Comparison of ENCODE assay signal across 26 cellular contexts in genomic region chr13:51292000-51292550, GRCh38. TPM values are rescaled to one million over a fixed set of nuclear protein-coding genes. Genes with fewer than 3 reads are reported as not detected.
DNase-seq lines count a peak whose midpoint lies in the region; ATAC-seq and TF ChIP-seq lines count a peak whose summit lies in the region.
"Had no signal": no experiment of that assay in that cellular context is flagged by ENCODE, and none has a peak within 500 bp of the region (broad histone marks: within the 10 kb centered on the region; RNA-seq: fewer than 3 reads in every experiment).

No MANE protein-coding gene starts in this region.

- 50% methylated on average over 6 of the region's 6 CpGs for WGBS in right cardiac atrium

- H3K27ac ChIP-seq in right cardiac atrium (ENCODE audit: low read length) (no peak overlapping the region), thoracic aorta (peak overlapping the region; percentile 69 to 78), caudate nucleus (ENCODE audit: low read depth, low read length) (no peak overlapping the region)
- H3K27ac ChIP-seq: C4-2B, pancreas, skin epidermis had no signal

- in situ Hi-C loops in astrocyte of the spinal cord (cut with HindIII; ENCODE audit: low sequenced_read_pairs): no loop called here

- H3K4me3 ChIP-seq in right cardiac atrium (ENCODE audit: low read length) (no peak overlapping the region), astrocyte of the spinal cord (ENCODE audit: low read depth, low read length) (no peak overlapping the region), fibroblast of villous mesenchyme (ENCODE audit: low read depth, low read length) (no peak overlapping the region), thoracic aorta (peak overlapping the region; percentile 20)
- H3K4me3 ChIP-seq: pancreas, Peyer's patch, skin epidermis, stomach had no signal

- TF ChIP-seq CTCF in astrocyte of the spinal cord (IDR thresholded peaks at IDR 0.05; ENCODE audit: low read depth, low read length) (no peak), fibroblast of villous mesenchyme (IDR thresholded peaks at IDR 0.05; ENCODE audit: insufficient read depth, low read depth, low read length) (no peak), thoracic aorta (IDR thresholded peaks at IDR 0.05) (no peak)

- DNase-seq in Right ventricle myocardium superior (no peak), right cardiac atrium (no peak), astrocyte of the spinal cord (ENCODE audit: low read depth, low spot score) (peak; percentile 72), fibroblast of villous mesenchyme (ENCODE audit: low read depth) (peak; percentile 25), thoracic aorta (ENCODE audit: low spot score) (no peak), activated gamma-delta T cell treated with Interleukin-2 at 50 U/mL for 16 hours (no peak), caudate nucleus (lab: John Stamatoyannopoulos, UW) (no peak)
- DNase-seq: 8988T; activated CD4-positive, alpha-beta T cell treated with anti-CD3 and anti-CD28 coated beads for 1 hour; activated CD8-positive, alpha-beta memory T cell treated with anti-CD3 and anti-CD28 coated beads for 24 hours; activated naive CD8-positive, alpha-beta T cell treated with anti-CD3 and anti-CD28 coated beads for 36 hours; central memory CD4-positive, alpha-beta T cell; DMS 273 treated with DMSO at 0.1 percent for 48 hours; effector CD4-positive, alpha-beta T cell; GF-D8; naive thymus-derived CD8-positive, alpha-beta T cell; NCI-H187; pancreas; Peyer's patch; stimulated activated CD4-positive, alpha-beta T cell treated with anti-CD3 and anti-CD28 coated beads, Interleukin-2, amount 100 ng/mL, for 48 hours; stomach had no signal

- H3K4me1 ChIP-seq in right cardiac atrium (ENCODE audit: control insufficient read depth, insufficient read depth, low read length): no peaks in the 10 kb centered on the region
- H3K4me1 ChIP-seq in thoracic aorta (ENCODE audit: control insufficient read depth in 1 of 2, low read depth in 2 of 2): peaks cover 11 to 26% of the 10 kb centered on the region in 2 donors
- H3K4me1 ChIP-seq: Peyer's patch had no signal

- H3K9me3 ChIP-seq in right cardiac atrium (ENCODE audit: control insufficient read depth, low read length): no peaks in the 10 kb centered on the region
- H3K9me3 ChIP-seq in thoracic aorta: no peaks in the 10 kb centered on the region
- H3K9me3 ChIP-seq: pancreas, Peyer's patch, stomach had no signal

- ATAC-seq in Right ventricle myocardium superior (ENCODE audit: poor library complexity): peak; percentile 40
- no peak for ATAC-seq in right cardiac atrium
- no peak for ATAC-seq in thoracic aorta (ENCODE audit: insufficient number of reproducible peaks, low FRiP score, low read depth)
- ATAC-seq in GM21360 (IDR thresholded peaks at IDR 0.05; ENCODE audit: unreplicated experiment): no peak
- ATAC-seq: esophagus mucosa; naive thymus-derived CD8-positive, alpha-beta T cell had no signal

- no peaks in the 10 kb centered on the region for H3K36me3 ChIP-seq in thoracic aorta
- H3K36me3 ChIP-seq: pancreas, Peyer's patch, stomach had no signal

- no peaks in the 10 kb centered on the region for H3K27me3 ChIP-seq in right cardiac atrium (ENCODE audit: control insufficient read depth, insufficient read depth)
- no peaks in the 10 kb centered on the region for H3K27me3 ChIP-seq in thoracic aorta (replicated peaks; ENCODE audit: insufficient read depth)
- H3K27me3 ChIP-seq: pancreas, Peyer's patch, stomach had no signal

- intact Hi-C loops in Right ventricle myocardium superior (cut with DNase I): no loop called here
- intact Hi-C loops in right cardiac atrium (cut with DNase I): no loop called here

RNA-seq across cellular contexts. Expression of gene SERPINE3, which starts 47.4 kb away (rescaled TPM):
- total RNA-seq in Right ventricle myocardium superior (not detected), right cardiac atrium (not detected), fibroblast of villous mesenchyme (not detected in 2 replicates), thoracic aorta (under 1 TPM in 1 of 2 donors, not detected in 1; 0.68 TPM)
- polyA plus RNA-seq in right cardiac atrium: not detected
- total RNA-seq: activated naive CD8-positive, alpha-beta T cell treated with anti-CD3 and anti-CD28 coated beads for 36 hours; esophagus mucosa; lung microvascular endothelial cell; naive thymus-derived CD8-positive, alpha-beta T cell; pancreas; Peyer's patch had no signal
- polyA plus RNA-seq: naive thymus-derived CD8-positive, alpha-beta T cell; pancreas; stomach had no signal

Comparison
In these comparisons a context has a peak if more than half of its experiments do, and no peak if none do; other contexts are left out.
1. DNase-seq: peak in astrocyte of the spinal cord (single experiment) and fibroblast of villous mesenchyme (single experiment); none in Right ventricle myocardium superior (single experiment), right cardiac atrium (0 of 3), thoracic aorta (single experiment), activated gamma-delta T cell treated with Interleukin-2 at 50 U/mL for 16 hours (single experiment) and caudate nucleus (0 of 61).
2. H3K27ac ChIP-seq: peak in thoracic aorta (2 of 2); none in right cardiac atrium (single experiment) and caudate nucleus (single experiment).